In the genomic region with DNA sequence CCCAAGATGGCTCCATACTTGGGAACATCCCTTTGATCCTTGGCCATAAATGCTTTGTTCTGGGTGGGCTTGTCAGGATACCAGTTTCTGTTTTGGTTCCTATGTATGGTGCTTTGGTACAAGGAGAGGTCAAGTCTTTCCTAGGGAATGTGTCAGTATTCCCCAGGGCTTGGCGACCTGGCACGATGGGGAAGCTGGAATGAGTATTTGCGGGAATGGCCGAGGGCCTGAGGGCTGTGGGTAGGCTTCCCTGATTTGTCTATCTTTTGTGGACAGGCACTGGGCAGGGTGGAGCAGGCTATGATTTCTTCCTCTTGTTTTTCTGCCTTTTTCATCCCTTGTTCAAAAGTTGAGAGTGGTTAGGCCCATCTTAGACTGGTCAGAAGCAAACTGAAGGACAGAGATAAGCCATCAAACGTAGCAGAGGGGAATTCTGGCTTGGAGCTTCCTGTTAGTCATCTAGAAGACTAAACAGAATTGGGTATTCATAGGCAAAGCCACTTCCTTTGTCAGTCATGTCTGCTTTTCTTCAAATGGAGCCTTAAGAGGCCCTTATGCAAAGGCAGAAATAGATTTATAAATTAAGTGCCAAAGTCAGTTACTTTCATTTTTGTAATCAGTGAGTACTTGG, we compare ENCODE assay signal across 9 cellular contexts. TPM values are rescaled to one million over a fixed set of nuclear protein-coding genes. Genes with fewer than 3 reads are reported as not detected.
DNase-seq lines count a peak whose midpoint lies in the region; ATAC-seq and TF ChIP-seq lines count a peak whose summit lies in the region.
"Had no signal": no experiment of that assay in that cellular context is flagged by ENCODE, and none has a peak within 500 bp of the region (broad histone marks: within the 10 kb centered on the region; RNA-seq: fewer than 3 reads in every experiment).

No MANE protein-coding gene starts in this region.

- H3K27ac ChIP-seq in neutrophil (peak overlapping the region; percentile 57), SJCRH30 (no peak overlapping the region)
- H3K27ac ChIP-seq: cardiac muscle cell had no signal

- H3K4me1 ChIP-seq in neutrophil (ENCODE audit: control insufficient read depth in 1 of 2, insufficient read depth in 1 of 2, low read depth in 1 of 2, low read length in 1 of 2) (peaks cover 56 to 69% of the 10 kb centered on the region in 2 experiments), SJCRH30 (peaks cover 7% of the 10 kb centered on the region; the same call in 1 of the 2 replicates)

- no peaks in the 10 kb centered on the region for H3K27me3 Mint-ChIP-seq in activated B cell treated with CpG ODN at 0.5 μM for 24 hours

- H3K4me3 Mint-ChIP-seq in activated B cell treated with CpG ODN at 0.5 μM for 24 hours, result peak overlapping the region; percentile 68

- H3K9me3 ChIP-seq in neutrophil (no peaks in the 10 kb centered on the region), SJCRH30 (replicated peaks) (no peaks in the 10 kb centered on the region)

- H3K36me3 ChIP-seq in neutrophil (peaks cover 48% of the 10 kb centered on the region), SJCRH30 (no peaks in the 10 kb centered on the region)
- H3K36me3 ChIP-seq: cardiac muscle cell had no signal

- H3K27me3 ChIP-seq in neutrophil (no peaks in the 10 kb centered on the region), SJCRH30 (0 out of 2 replicates have a peak, but pooled peaks cover 4% of the 10 kb centered on the region)
- H3K27me3 ChIP-seq: cardiac muscle cell had no signal

- ATAC-seq in GM18909 (IDR thresholded peaks at IDR 0.05; ENCODE audit: poor library complexity, unreplicated experiment) (peak; percentile 57), HG03135 (IDR thresholded peaks at IDR 0.05; ENCODE audit: unreplicated experiment) (peak; percentile 56), activated B cell treated with CpG ODN at 0.5 μM for 24 hours (ENCODE audit: low read depth) (peak; percentile 67)

- TF ChIP-seq CTCF in AG09309 (IDR thresholded peaks at IDR 0.05; ENCODE audit: control insufficient read depth, insufficient read depth, low read depth, low read length, missing control alignments) (no peak), activated B cell treated with CpG ODN at 0.5 μM for 24 hours (IDR thresholded peaks at IDR 0.05) (no peak), neutrophil (IDR thresholded peaks at IDR 0.05) (no peak)

- POLR2A ChIA-PET in activated B cell treated with CpG ODN at 0.5 μM for 24 hours (lab: Charles Lee), result interaction anchor here (1.0 to 1.9 kb wide), 3 partner anchors 13 to 67 kb away, joined by 3 to 14 read pairs (median 12); partner anchors contain the start of genes DOCK2 and SPDL1

- no peaks in the 10 kb centered on the region for H3K9me3 Mint-ChIP-seq in activated B cell treated with CpG ODN at 0.5 μM for 24 hours

- peaks cover 54% of the 10 kb centered on the region for H3K36me3 Mint-ChIP-seq in activated B cell treated with CpG ODN at 0.5 μM for 24 hours (ENCODE audit: low read depth)

- CTCF ChIA-PET in activated B cell treated with CpG ODN at 0.5 μM for 24 hours (lab: Charles Lee), result no interaction called here

- intact Hi-C loops in activated B cell treated with CpG ODN at 0.5 μM for 24 hours (cut with micrococcal nuclease), result loop anchor here (5.0 kb wide), 1 partner anchor 69 kb away; the partner anchor contains the start of gene SPDL1

- DNase-seq in AG09309 (ENCODE audit: low read depth) (peak; percentile 39), activated B cell treated with CpG ODN at 0.5 μM for 24 hours (no peak), NCI-H1092 treated with DMSO at 0.1 percent for 48 hours (lab: John Stamatoyannopoulos, UW) (no peak), DMS 273 (lab: John Stamatoyannopoulos, UW; ENCODE audit: unreplicated experiment) (no peak), SJCRH30 (no peak)

- H3K4me3 ChIP-seq in AG09309 (ENCODE audit: control insufficient read depth, low read depth, low read length), result no peak overlapping the region
- no peak overlapping the region for H3K4me3 ChIP-seq in neutrophil (ENCODE audit: low read depth in 1 of 2, low read length in 1 of 2)
- H3K4me3 ChIP-seq in SJCRH30, result no peak overlapping the region
- H3K4me3 ChIP-seq: cardiac muscle cell had no signal

- H3K27ac Mint-ChIP-seq in activated B cell treated with CpG ODN at 0.5 μM for 24 hours, result peak overlapping the region; percentile 95

- H3K4me1 Mint-ChIP-seq in activated B cell treated with CpG ODN at 0.5 μM for 24 hours, result peaks cover 98% of the 10 kb centered on the region

RNA-seq across cellular contexts. Expression of gene DOCK2, which starts 13.7 kb away (rescaled TPM):
- 274 and 344 TPM in 2 replicates for total RNA-seq in activated B cell treated with CpG ODN at 0.5 μM for 24 hours
- total RNA-seq in SJCRH30 (2014; rRNA removed; shearing (Covaris generic)), result 0.10 and 0.20 TPM in 2 replicates

Comparison
In these comparisons a context has a peak if more than half of its experiments do, and no peak if none do; other contexts are left out.
1. RNA of gene DOCK2, which starts 13.7 kb away (total RNA-seq): 274 to 344 TPM in activated B cell treated with CpG ODN at 0.5 μM for 24 hours; 0.10 to 0.20 TPM in SJCRH30; every median in the first group is over 100 times any median in the second.
2. Peak in every context shown above with its lines, with median percentiles within 50 percentile points of each other: ATAC-seq.